ENCODE assay signal across 1 cellular context in the genomic region with DNA sequence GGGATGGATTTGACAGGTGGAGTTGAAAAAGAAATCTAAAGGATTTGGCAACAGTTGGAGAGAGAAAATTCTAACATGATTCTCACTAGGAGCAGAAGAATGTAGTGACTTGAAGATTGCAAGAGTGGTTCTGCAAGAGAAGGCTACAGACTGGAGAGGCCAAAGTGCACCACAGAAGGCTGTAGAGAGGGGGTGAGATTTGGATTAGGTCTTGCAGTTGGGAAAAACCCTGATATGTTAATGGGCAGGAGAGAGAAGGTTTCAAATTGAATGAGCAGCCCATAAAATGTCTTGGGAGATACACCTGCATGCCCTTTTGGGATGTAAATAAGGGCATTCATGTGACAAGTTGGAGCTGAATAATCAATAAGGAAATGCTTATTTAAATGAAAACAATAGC.
TF ChIP-seq lines count a peak whose summit lies in the region.

No MANE protein-coding gene starts in this region.

TF ChIP-seq in GM23338, 12 proteins besides CTCF, POLR2A, EP300 and RAD21:
- no peak for TF ChIP-seq CREB1 (CRISPR knock-in tag; IDR thresholded peaks at IDR 0.05; ENCODE audit: low read depth)
- TF ChIP-seq NANOG (IDR thresholded peaks at IDR 0.05; ENCODE audit: borderline replicate concordance): no peak
- TF ChIP-seq, protein P1, sequence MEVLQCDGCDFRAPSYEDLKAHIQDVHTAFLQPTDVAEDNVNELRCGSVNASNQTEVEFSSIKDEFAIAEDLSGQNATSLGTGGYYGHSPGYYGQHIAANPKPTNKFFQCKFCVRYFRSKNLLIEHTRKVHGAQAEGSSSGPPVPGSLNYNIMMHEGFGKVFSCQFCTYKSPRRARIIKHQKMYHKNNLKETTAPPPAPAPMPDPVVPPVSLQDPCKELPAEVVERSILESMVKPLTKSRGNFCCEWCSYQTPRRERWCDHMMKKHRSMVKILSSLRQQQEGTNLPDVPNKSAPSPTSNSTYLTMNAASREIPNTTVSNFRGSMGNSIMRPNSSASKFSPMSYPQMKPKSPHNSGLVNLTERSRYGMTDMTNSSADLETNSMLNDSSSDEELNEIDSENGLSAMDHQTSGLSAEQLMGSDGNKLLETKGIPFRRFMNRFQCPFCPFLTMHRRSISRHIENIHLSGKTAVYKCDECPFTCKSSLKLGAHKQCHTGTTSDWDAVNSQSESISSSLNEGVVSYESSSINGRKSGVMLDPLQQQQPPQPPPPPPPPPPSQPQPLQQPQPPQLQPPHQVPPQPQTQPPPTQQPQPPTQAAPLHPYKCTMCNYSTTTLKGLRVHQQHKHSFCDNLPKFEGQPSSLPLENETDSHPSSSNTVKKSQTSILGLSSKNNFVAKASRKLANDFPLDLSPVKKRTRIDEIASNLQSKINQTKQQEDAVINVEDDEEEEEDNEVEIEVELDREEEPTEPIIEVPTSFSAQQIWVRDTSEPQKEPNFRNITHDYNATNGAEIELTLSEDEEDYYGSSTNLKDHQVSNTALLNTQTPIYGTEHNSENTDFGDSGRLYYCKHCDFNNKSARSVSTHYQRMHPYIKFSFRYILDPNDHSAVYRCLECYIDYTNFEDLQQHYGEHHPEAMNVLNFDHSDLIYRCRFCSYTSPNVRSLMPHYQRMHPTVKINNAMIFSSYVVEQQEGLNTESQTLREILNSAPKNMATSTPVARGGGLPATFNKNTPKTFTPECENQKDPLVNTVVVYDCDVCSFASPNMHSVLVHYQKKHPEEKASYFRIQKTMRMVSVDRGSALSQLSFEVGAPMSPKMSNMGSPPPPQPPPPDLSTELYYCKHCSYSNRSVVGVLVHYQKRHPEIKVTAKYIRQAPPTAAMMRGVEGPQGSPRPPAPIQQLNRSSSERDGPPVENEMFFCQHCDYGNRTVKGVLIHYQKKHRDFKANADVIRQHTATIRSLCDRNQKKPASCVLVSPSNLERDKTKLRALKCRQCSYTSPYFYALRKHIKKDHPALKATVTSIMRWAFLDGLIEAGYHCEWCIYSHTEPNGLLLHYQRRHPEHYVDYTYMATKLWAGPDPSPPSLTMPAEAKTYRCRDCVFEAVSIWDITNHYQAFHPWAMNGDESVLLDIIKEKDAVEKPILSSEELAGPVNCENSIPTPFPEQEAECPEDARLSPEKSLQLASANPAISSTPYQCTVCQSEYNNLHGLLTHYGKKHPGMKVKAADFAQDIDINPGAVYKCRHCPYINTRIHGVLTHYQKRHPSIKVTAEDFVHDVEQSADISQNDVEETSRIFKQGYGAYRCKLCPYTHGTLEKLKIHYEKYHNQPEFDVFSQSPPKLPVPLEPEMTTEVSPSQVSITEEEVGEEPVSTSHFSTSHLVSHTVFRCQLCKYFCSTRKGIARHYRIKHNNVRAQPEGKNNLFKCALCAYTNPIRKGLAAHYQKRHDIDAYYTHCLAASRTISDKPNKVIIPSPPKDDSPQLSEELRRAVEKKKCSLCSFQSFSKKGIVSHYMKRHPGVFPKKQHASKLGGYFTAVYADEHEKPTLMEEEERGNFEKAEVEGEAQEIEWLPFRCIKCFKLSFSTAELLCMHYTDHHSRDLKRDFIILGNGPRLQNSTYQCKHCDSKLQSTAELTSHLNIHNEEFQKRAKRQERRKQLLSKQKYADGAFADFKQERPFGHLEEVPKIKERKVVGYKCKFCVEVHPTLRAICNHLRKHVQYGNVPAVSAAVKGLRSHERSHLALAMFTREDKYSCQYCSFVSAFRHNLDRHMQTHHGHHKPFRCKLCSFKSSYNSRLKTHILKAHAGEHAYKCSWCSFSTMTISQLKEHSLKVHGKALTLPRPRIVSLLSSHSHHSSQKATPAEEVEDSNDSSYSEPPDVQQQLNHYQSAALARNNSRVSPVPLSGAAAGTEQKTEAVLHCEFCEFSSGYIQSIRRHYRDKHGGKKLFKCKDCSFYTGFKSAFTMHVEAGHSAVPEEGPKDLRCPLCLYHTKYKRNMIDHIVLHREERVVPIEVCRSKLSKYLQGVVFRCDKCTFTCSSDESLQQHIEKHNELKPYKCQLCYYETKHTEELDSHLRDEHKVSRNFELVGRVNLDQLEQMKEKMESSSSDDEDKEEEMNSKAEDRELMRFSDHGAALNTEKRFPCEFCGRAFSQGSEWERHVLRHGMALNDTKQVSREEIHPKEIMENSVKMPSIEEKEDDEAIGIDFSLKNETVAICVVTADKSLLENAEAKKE (CRISPR knock-in tag; IDR thresholded peaks at IDR 0.05): peak; percentile 46; the same call in 1 of the 2 replicates
